In the genomic region with DNA sequence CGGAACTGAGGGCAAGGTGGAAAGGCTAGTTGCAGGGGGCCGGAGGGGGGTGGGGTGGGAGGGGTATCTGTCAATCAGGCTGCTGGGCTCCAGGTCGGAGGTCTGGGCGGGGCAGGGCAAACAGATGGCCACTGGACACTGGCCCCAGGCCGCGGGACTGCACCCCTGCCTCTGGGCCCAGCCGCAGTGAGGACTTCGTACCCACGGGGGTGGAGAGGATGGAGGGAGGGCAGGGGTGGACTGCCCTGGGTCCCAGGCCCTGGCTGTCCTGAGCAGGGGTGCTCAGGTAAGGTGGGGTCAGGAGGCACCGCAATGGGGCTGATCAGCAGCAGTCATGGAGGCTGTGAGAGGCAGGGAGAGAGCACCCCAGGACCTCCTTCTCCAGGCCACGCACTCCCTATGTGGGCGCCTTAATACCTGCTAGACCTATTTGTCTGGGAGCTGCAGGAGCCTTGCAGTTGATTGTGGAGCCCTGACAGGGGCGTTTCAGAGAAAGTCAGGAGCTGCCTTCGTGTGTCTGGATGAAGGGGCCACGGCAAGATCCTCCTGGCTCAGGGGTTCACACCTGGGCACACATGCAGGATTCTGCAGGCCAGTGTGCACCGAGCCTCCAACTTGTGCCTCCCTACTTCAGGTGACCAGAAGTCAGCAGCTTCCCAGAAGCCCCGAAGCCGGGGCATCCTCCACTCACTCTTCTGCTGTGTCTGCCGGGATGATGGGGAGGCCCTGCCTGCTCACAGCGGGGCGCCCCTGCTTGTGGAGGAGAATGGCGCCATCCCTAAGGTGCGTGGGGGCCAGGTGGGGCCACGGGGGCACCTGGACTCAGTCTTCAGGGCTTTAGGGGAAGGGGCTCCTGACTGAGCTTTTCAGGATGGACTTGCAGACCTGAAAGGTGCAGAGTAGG, we compare ENCODE assay signal across 1 cellular context.
TF ChIP-seq lines count a peak whose summit lies in the region.

No MANE protein-coding gene starts in this region.

TF ChIP-seq in HepG2, 621 proteins besides CTCF, POLR2A, EP300 and RAD21 (continued from another document and continues in another):
- TF ChIP-seq, protein P1, sequence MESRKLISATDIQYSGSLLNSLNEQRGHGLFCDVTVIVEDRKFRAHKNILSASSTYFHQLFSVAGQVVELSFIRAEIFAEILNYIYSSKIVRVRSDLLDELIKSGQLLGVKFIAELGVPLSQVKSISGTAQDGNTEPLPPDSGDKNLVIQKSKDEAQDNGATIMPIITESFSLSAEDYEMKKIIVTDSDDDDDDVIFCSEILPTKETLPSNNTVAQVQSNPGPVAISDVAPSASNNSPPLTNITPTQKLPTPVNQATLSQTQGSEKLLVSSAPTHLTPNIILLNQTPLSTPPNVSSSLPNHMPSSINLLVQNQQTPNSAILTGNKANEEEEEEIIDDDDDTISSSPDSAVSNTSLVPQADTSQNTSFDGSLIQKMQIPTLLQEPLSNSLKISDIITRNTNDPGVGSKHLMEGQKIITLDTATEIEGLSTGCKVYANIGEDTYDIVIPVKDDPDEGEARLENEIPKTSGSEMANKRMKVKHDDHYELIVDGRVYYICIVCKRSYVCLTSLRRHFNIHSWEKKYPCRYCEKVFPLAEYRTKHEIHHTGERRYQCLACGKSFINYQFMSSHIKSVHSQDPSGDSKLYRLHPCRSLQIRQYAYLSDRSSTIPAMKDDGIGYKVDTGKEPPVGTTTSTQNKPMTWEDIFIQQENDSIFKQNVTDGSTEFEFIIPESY (CRISPR knock-in tag; IDR thresholded peaks at IDR 0.05), result peak; percentile 50
- TF ChIP-seq YY1 (IDR thresholded peaks at IDR 0.05; ENCODE audit: insufficient read depth, insufficient replicate concordance, low read depth, low read length) (peak; percentile 74), ZNF205 (CRISPR knock-in tag; IDR thresholded peaks at IDR 0.05) (0 out of 2 replicates have a peak, but pooled peaks have one; percentile 82), GPN1 (CRISPR knock-in tag; IDR thresholded peaks at IDR 0.05; ENCODE audit: borderline replicate concordance) (no peak), PHF20 (CRISPR knock-in tag; IDR thresholded peaks at IDR 0.05) (peak; percentile 15), ZNF253 (CRISPR knock-in tag; IDR thresholded peaks at IDR 0.05; ENCODE audit: borderline replicate concordance) (no peak), MYC (CRISPR knock-in tag; IDR thresholded peaks at IDR 0.05; ENCODE audit: borderline replicate concordance) (peak; percentile 86), TBX2 (CRISPR knock-in tag; IDR thresholded peaks at IDR 0.05; ENCODE audit: borderline replicate concordance) (peak; percentile 90), ZFP82 (CRISPR knock-in tag; IDR thresholded peaks at IDR 0.05; ENCODE audit: borderline replicate concordance) (no peak), ZNF605 (CRISPR knock-in tag; IDR thresholded peaks at IDR 0.05) (peak; percentile 21), ZNF333 (CRISPR knock-in tag; IDR thresholded peaks at IDR 0.05; ENCODE audit: borderline replicate concordance) (peak; percentile 23; the same call in 1 of the 2 replicates), GATA4 (IDR thresholded peaks at IDR 0.05; ENCODE audit: borderline replicate concordance, low read depth) (no peak), RFXAP (CRISPR knock-in tag; IDR thresholded peaks at IDR 0.05; ENCODE audit: borderline replicate concordance) (peak; percentile 43; the same call in 1 of the 2 replicates), ZNF10 (CRISPR knock-in tag; IDR thresholded peaks at IDR 0.05; ENCODE audit: borderline replicate concordance, low read depth) (peak; percentile 89; the same call in 1 of the 2 replicates), NR1H2 (CRISPR knock-in tag; IDR thresholded peaks at IDR 0.05; ENCODE audit: borderline replicate concordance, low read depth) (no peak)
- TF ChIP-seq, protein P2, sequence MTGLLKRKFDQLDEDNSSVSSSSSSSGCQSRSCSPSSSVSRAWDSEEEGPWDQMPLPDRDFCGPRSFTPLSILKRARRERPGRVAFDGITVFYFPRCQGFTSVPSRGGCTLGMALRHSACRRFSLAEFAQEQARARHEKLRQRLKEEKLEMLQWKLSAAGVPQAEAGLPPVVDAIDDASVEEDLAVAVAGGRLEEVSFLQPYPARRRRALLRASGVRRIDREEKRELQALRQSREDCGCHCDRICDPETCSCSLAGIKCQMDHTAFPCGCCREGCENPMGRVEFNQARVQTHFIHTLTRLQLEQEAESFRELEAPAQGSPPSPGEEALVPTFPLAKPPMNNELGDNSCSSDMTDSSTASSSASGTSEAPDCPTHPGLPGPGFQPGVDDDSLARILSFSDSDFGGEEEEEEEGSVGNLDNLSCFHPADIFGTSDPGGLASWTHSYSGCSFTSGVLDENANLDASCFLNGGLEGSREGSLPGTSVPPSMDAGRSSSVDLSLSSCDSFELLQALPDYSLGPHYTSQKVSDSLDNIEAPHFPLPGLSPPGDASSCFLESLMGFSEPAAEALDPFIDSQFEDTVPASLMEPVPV (CRISPR knock-in tag; IDR thresholded peaks at IDR 0.05), result no peak; the same call in 1 of the 2 replicates
- TF ChIP-seq, protein P3, sequence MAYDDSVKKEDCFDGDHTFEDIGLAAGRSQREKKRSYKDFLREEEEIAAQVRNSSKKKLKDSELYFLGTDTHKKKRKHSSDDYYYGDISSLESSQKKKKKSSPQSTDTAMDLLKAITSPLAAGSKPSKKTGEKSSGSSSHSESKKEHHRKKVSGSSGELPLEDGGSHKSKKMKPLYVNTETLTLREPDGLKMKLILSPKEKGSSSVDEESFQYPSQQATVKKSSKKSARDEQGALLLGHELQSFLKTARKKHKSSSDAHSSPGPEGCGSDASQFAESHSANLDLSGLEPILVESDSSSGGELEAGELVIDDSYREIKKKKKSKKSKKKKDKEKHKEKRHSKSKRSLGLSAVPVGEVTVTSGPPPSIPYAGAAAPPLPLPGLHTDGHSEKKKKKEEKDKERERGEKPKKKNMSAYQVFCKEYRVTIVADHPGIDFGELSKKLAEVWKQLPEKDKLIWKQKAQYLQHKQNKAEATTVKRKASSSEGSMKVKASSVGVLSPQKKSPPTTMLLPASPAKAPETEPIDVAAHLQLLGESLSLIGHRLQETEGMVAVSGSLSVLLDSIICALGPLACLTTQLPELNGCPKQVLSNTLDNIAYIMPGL (CRISPR knock-in tag; IDR thresholded peaks at IDR 0.05; ENCODE audit: borderline replicate concordance in 1 of 2, low read depth in 1 of 2), result peak; percentile 71 to 80; a peak in 3 of 4 replicates
- TF ChIP-seq, protein P4, sequence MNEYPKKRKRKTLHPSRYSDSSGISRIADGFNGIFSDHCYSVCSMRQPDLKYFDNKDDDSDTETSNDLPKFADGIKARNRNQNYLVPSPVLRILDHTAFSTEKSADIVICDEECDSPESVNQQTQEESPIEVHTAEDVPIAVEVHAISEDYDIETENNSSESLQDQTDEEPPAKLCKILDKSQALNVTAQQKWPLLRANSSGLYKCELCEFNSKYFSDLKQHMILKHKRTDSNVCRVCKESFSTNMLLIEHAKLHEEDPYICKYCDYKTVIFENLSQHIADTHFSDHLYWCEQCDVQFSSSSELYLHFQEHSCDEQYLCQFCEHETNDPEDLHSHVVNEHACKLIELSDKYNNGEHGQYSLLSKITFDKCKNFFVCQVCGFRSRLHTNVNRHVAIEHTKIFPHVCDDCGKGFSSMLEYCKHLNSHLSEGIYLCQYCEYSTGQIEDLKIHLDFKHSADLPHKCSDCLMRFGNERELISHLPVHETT (CRISPR knock-in tag; conservative IDR thresholded peaks at IDR 0.05), result no peak; the same call in 1 of the 2 replicates
- TF ChIP-seq, protein P5, sequence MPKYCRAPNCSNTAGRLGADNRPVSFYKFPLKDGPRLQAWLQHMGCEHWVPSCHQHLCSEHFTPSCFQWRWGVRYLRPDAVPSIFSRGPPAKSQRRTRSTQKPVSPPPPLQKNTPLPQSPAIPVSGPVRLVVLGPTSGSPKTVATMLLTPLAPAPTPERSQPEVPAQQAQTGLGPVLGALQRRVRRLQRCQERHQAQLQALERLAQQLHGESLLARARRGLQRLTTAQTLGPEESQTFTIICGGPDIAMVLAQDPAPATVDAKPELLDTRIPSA (CRISPR knock-in tag; IDR thresholded peaks at IDR 0.05; ENCODE audit: borderline replicate concordance), result peak; percentile 91; the same call in 1 of the 2 replicates
- TF ChIP-seq, protein P6, sequence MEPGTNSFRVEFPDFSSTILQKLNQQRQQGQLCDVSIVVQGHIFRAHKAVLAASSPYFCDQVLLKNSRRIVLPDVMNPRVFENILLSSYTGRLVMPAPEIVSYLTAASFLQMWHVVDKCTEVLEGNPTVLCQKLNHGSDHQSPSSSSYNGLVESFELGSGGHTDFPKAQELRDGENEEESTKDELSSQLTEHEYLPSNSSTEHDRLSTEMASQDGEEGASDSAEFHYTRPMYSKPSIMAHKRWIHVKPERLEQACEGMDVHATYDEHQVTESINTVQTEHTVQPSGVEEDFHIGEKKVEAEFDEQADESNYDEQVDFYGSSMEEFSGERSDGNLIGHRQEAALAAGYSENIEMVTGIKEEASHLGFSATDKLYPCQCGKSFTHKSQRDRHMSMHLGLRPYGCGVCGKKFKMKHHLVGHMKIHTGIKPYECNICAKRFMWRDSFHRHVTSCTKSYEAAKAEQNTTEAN (CRISPR knock-in tag; conservative IDR thresholded peaks at IDR 0.05), result no peak; the same call in 1 of the 2 replicates
- TF ChIP-seq, protein P7, sequence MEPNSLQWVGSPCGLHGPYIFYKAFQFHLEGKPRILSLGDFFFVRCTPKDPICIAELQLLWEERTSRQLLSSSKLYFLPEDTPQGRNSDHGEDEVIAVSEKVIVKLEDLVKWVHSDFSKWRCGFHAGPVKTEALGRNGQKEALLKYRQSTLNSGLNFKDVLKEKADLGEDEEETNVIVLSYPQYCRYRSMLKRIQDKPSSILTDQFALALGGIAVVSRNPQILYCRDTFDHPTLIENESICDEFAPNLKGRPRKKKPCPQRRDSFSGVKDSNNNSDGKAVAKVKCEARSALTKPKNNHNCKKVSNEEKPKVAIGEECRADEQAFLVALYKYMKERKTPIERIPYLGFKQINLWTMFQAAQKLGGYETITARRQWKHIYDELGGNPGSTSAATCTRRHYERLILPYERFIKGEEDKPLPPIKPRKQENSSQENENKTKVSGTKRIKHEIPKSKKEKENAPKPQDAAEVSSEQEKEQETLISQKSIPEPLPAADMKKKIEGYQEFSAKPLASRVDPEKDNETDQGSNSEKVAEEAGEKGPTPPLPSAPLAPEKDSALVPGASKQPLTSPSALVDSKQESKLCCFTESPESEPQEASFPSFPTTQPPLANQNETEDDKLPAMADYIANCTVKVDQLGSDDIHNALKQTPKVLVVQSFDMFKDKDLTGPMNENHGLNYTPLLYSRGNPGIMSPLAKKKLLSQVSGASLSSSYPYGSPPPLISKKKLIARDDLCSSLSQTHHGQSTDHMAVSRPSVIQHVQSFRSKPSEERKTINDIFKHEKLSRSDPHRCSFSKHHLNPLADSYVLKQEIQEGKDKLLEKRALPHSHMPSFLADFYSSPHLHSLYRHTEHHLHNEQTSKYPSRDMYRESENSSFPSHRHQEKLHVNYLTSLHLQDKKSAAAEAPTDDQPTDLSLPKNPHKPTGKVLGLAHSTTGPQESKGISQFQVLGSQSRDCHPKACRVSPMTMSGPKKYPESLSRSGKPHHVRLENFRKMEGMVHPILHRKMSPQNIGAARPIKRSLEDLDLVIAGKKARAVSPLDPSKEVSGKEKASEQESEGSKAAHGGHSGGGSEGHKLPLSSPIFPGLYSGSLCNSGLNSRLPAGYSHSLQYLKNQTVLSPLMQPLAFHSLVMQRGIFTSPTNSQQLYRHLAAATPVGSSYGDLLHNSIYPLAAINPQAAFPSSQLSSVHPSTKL (CRISPR knock-in tag; IDR thresholded peaks at IDR 0.05), result peak; percentile 86
- TF ChIP-seq, protein P8, sequence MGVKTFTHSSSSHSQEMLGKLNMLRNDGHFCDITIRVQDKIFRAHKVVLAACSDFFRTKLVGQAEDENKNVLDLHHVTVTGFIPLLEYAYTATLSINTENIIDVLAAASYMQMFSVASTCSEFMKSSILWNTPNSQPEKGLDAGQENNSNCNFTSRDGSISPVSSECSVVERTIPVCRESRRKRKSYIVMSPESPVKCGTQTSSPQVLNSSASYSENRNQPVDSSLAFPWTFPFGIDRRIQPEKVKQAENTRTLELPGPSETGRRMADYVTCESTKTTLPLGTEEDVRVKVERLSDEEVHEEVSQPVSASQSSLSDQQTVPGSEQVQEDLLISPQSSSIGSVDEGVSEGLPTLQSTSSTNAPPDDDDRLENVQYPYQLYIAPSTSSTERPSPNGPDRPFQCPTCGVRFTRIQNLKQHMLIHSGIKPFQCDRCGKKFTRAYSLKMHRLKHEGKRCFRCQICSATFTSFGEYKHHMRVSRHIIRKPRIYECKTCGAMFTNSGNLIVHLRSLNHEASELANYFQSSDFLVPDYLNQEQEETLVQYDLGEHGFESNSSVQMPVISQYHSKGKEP (CRISPR knock-in tag; IDR thresholded peaks at IDR 0.05), result 0 out of 2 replicates have a peak, but pooled peaks have one; percentile 14
- TF ChIP-seq, protein P9, sequence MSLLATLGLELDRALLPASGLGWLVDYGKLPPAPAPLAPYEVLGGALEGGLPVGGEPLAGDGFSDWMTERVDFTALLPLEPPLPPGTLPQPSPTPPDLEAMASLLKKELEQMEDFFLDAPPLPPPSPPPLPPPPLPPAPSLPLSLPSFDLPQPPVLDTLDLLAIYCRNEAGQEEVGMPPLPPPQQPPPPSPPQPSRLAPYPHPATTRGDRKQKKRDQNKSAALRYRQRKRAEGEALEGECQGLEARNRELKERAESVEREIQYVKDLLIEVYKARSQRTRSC (CRISPR knock-in tag; IDR thresholded peaks at IDR 0.05; ENCODE audit: low read depth), result 0 out of 2 replicates have a peak, but pooled peaks have one; percentile 67
- TF ChIP-seq, protein P10, sequence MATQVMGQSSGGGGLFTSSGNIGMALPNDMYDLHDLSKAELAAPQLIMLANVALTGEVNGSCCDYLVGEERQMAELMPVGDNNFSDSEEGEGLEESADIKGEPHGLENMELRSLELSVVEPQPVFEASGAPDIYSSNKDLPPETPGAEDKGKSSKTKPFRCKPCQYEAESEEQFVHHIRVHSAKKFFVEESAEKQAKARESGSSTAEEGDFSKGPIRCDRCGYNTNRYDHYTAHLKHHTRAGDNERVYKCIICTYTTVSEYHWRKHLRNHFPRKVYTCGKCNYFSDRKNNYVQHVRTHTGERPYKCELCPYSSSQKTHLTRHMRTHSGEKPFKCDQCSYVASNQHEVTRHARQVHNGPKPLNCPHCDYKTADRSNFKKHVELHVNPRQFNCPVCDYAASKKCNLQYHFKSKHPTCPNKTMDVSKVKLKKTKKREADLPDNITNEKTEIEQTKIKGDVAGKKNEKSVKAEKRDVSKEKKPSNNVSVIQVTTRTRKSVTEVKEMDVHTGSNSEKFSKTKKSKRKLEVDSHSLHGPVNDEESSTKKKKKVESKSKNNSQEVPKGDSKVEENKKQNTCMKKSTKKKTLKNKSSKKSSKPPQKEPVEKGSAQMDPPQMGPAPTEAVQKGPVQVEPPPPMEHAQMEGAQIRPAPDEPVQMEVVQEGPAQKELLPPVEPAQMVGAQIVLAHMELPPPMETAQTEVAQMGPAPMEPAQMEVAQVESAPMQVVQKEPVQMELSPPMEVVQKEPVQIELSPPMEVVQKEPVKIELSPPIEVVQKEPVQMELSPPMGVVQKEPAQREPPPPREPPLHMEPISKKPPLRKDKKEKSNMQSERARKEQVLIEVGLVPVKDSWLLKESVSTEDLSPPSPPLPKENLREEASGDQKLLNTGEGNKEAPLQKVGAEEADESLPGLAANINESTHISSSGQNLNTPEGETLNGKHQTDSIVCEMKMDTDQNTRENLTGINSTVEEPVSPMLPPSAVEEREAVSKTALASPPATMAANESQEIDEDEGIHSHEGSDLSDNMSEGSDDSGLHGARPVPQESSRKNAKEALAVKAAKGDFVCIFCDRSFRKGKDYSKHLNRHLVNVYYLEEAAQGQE (IDR thresholded peaks at IDR 0.05; ENCODE audit: borderline replicate concordance in 1 of 2, low read depth in 1 of 2, low read length in 2 of 2), result no peak
